14 cellular contexts compared by ENCODE assay signal in genomic region chr20:59830107-59831023, GRCh38.
DNase-seq lines count a peak whose midpoint lies in the region; ATAC-seq, FAIRE-seq and TF ChIP-seq lines count a peak whose summit lies in the region.
"Had no signal": no experiment of that assay in that cellular context is flagged by ENCODE, and none has a peak within 500 bp of the region (broad histone marks: within the 10 kb centered on the region; RNA-seq: fewer than 3 reads in every experiment).

No MANE protein-coding gene starts in this region.

- TF ChIP-seq CTCF in bronchial epithelial cell (IDR thresholded peaks at IDR 0.05; ENCODE audit: insufficient read depth, low read length, severe bottlenecking) = no peak

- ATAC-seq in activated CD8-positive, alpha-beta memory T cell treated with anti-CD3 and anti-CD28 coated beads, Interleukin-2, amount 10 ng/mL, durations not matched to agents 7 days and 5 days = no peak

- CTCF ChIA-PET in activated CD8-positive, alpha-beta memory T cell treated with anti-CD3 and anti-CD28 coated beads, Interleukin-2, amount 10 ng/mL, durations not matched to agents 7 days and 5 days (lab: Charles Lee) = no interaction called here

- FAIRE-seq in bronchial epithelial cell (lab: Jason Lieb, UNC) = peak; percentile 18

- intact Hi-C loops in posterior vena cava (cut with DNase I) = no loop called here

- no peaks in the 10 kb centered on the region for H3K36me3 ChIP-seq in bronchial epithelial cell (ENCODE audit: control insufficient read depth, insufficient read depth, low read length)
- H3K36me3 ChIP-seq: thyroid gland had no signal

- no peak overlapping the region for H3K4me3 ChIP-seq in bronchial epithelial cell (ENCODE audit: low read depth, low read length)
- H3K4me3 ChIP-seq: mucosa of descending colon, thyroid gland had no signal

- no peaks in the 10 kb centered on the region for H3K9me3 Mint-ChIP-seq in activated CD8-positive, alpha-beta memory T cell treated with anti-CD3 and anti-CD28 coated beads, Interleukin-2, amount 10 ng/mL, durations not matched to agents 7 days and 5 days (ENCODE audit: low read depth)
- H3K9me3 Mint-ChIP-seq: dendritic cell treated with granulocyte-macrophage colony-stimulating factor and Interleukin-4, amounts not matched to agents 40 ng/mL and 50 ng/mL, for 4 days had no signal

- H3K36me3 Mint-ChIP-seq in activated CD8-positive, alpha-beta memory T cell treated with anti-CD3 and anti-CD28 coated beads, Interleukin-2, amount 10 ng/mL, durations not matched to agents 7 days and 5 days = no peaks in the 10 kb centered on the region

- H3K27me3 Mint-ChIP-seq in activated CD8-positive, alpha-beta memory T cell treated with anti-CD3 and anti-CD28 coated beads, Interleukin-2, amount 10 ng/mL, durations not matched to agents 7 days and 5 days = no peaks in the 10 kb centered on the region

- no peaks in the 10 kb centered on the region for H3K4me1 Mint-ChIP-seq in activated CD8-positive, alpha-beta memory T cell treated with anti-CD3 and anti-CD28 coated beads, Interleukin-2, amount 10 ng/mL, durations not matched to agents 7 days and 5 days

- peak; percentile 18 for DNase-seq in activated CD8-positive, alpha-beta memory T cell treated with anti-CD3 and anti-CD28 coated beads, Interleukin-2, amount 10 ng/mL, durations not matched to agents 7 days and 5 days
- DNase-seq in activated CD8-positive, alpha-beta memory T cell treated with anti-CD3 and anti-CD28 coated beads for 24 hours = no peak
- DNase-seq in NCI-H2029 (lab: John Stamatoyannopoulos, UW) (peak; percentile 77), bronchial epithelial cell (ENCODE audit: low read depth) (peak; percentile 35), posterior vena cava (ENCODE audit: low spot score) (peak; percentile 69), anterior cingulate cortex (lab: John Stamatoyannopoulos, UW) (no peak), NCI-H526 (lab: John Stamatoyannopoulos, UW) (no peak), AG08395 (ENCODE audit: low spot score) (no peak)
- DNase-seq: activated T-cell treated with anti-CD3 and anti-CD28 coated beads, Interleukin-2, amount 50 U/mL, for 1 hour; NCI-H1694 treated with DMSO at 0.1 percent for 48 hours; stimulated activated CD4-positive, alpha-beta T cell treated with anti-CD3 and anti-CD28 coated beads, Interleukin-15, amount 100 ng/mL, for 24 hours; thyroid gland had no signal

- H3K4me3 Mint-ChIP-seq in activated CD8-positive, alpha-beta memory T cell treated with anti-CD3 and anti-CD28 coated beads, Interleukin-2, amount 10 ng/mL, durations not matched to agents 7 days and 5 days = no peak overlapping the region
- H3K4me3 Mint-ChIP-seq: dendritic cell treated with granulocyte-macrophage colony-stimulating factor and Interleukin-4, amounts not matched to agents 40 ng/mL and 50 ng/mL, for 4 days had no signal

- no peaks in the 10 kb centered on the region for H3K27me3 ChIP-seq in bronchial epithelial cell (ENCODE audit: control insufficient read depth, insufficient read depth, low read length)
- H3K27me3 ChIP-seq: thyroid gland had no signal

- no peak overlapping the region for H3K27ac Mint-ChIP-seq in activated CD8-positive, alpha-beta memory T cell treated with anti-CD3 and anti-CD28 coated beads, Interleukin-2, amount 10 ng/mL, durations not matched to agents 7 days and 5 days
- H3K27ac Mint-ChIP-seq: dendritic cell treated with granulocyte-macrophage colony-stimulating factor and Interleukin-4, amounts not matched to agents 40 ng/mL and 50 ng/mL, for 4 days had no signal

Comparison
In these comparisons a context has a peak if more than half of its experiments do, and no peak if none do; other contexts are left out.
1. DNase-seq: peak in activated CD8-positive, alpha-beta memory T cell treated with anti-CD3 and anti-CD28 coated beads, Interleukin-2, amount 10 ng/mL, durations not matched to agents 7 days and 5 days (single experiment), NCI-H2029 (single experiment), bronchial epithelial cell (single experiment) and posterior vena cava (single experiment); none in activated CD8-positive, alpha-beta memory T cell treated with anti-CD3 and anti-CD28 coated beads for 24 hours (single experiment), anterior cingulate cortex (0 of 58), NCI-H526 (0 of 2) and AG08395 (single experiment).